34 cellular contexts compared by ENCODE assay signal in genomic region chr2:231385429-231385828, GRCh38. TPM values are rescaled to one million over a fixed set of nuclear protein-coding genes. Genes with fewer than 3 reads are reported as not detected.
"Had no signal": no experiment of that assay in that cellular context is flagged by ENCODE, and none has a peak within 500 bp of the region (broad histone marks: within the 10 kb centered on the region; RNA-seq: fewer than 3 reads in every experiment).

No MANE protein-coding gene starts in this region.

- DNase-seq: activated CD4-positive, alpha-beta T cell treated with anti-CD3 and anti-CD28 coated beads for 1 hour; activated CD4-positive, alpha-beta T cell treated with anti-CD3 and anti-CD28 coated beads for 48 hours; activated CD4-positive, alpha-beta T cell treated with anti-CD3 and anti-CD28 coated beads, Interleukin-2, amount 50 U/mL, for 4 hours; activated CD4-positive, CD25-positive, alpha-beta regulatory T cell; activated CD8-positive, alpha-beta T cell treated with anti-CD3 and anti-CD28 coated beads for 36 hours; activated effector memory CD4-positive, alpha-beta T cell treated with anti-CD3 and anti-CD28 coated beads, Interleukin-2, amount 50 U/mL, for 16 hours; activated naive CD4-positive, alpha-beta T cell; activated naive CD4-positive, alpha-beta T cell treated with anti-CD3 and anti-CD28 coated beads, Interleukin-2, amount 50 U/mL, for 16 hours; activated naive CD8-positive, alpha-beta T cell treated with anti-CD3 and anti-CD28 coated beads for 36 hours; activated T-cell treated with anti-CD3 and anti-CD28 coated beads, Interleukin-2, amount 50 U/mL, for 1 hour; activated T-cell treated with anti-CD3 and anti-CD28 coated beads, Interleukin-2, amount 50 U/mL, for 72 hours; amniotic stem cell; Kasumi-1; KG1; MM.1S; NCI-H1092; NCI-H1436 treated with DMSO at 0.1 percent for 48 hours; NCI-H1694 treated with DMSO at 0.1 percent for 48 hours; NCI-H2029; NCI-H345; NCI-H524 treated with DMSO at 0.1 percent for 48 hours; NCI-H748 treated with DMSO at 0.1 percent for 48 hours; NK-92 treated with Interleukin-12 subunit alpha and Interleukin-12 subunit beta, amount 100 ng/mL, for 24 hours; SHP77; SJCRH30; T1000; WERI-Rb-1 had no signal

- H3K4me1 Mint-ChIP-seq: activated naive CD8-positive, alpha-beta T cell treated with anti-CD3 and anti-CD28 coated beads for 36 hours; activated T-helper 17 cell treated with anti-CD3 and anti-CD28 coated beads, Interleukin-2, amount 50 U/mL, for 72 hours had no signal

- H3K27ac Mint-ChIP-seq: activated CD8-positive, alpha-beta T cell treated with anti-CD3 and anti-CD28 coated beads for 36 hours; activated naive CD8-positive, alpha-beta T cell treated with anti-CD3 and anti-CD28 coated beads for 36 hours; activated T-cell treated with anti-CD3 and anti-CD28 coated beads, Interleukin-2, amount 50 U/mL, for 72 hours; activated T-helper 17 cell treated with anti-CD3 and anti-CD28 coated beads, Interleukin-2, amount 50 U/mL, for 72 hours had no signal

- H3K36me3 Mint-ChIP-seq: activated naive CD8-positive, alpha-beta T cell treated with anti-CD3 and anti-CD28 coated beads for 36 hours had no signal

- H3K9me3 ChIP-seq: ascending aorta had no signal

- H3K27ac ChIP-seq: ascending aorta, cardiac muscle cell, SJCRH30, SK-N-MC, WERI-Rb-1 had no signal

- H3K27me3 Mint-ChIP-seq: activated CD8-positive, alpha-beta T cell treated with anti-CD3 and anti-CD28 coated beads for 36 hours; activated naive CD8-positive, alpha-beta T cell treated with anti-CD3 and anti-CD28 coated beads for 36 hours had no signal

- H3K36me3 ChIP-seq: ascending aorta, cardiac muscle cell, SJCRH30, WERI-Rb-1 had no signal

- H3K27me3 ChIP-seq: ascending aorta, cardiac muscle cell, SJCRH30 had no signal

- H3K4me3 ChIP-seq: ascending aorta, cardiac muscle cell, SJCRH30, SK-N-MC had no signal

- ATAC-seq: activated CD8-positive, alpha-beta T cell treated with anti-CD3 and anti-CD28 coated beads for 36 hours; activated T-cell treated with anti-CD3 and anti-CD28 coated beads, Interleukin-2, amount 50 U/mL, for 72 hours; activated T-helper 17 cell treated with anti-CD3 and anti-CD28 coated beads, Interleukin-2, amount 50 U/mL, for 72 hours had no signal

- H3K4me3 Mint-ChIP-seq: activated CD8-positive, alpha-beta T cell treated with anti-CD3 and anti-CD28 coated beads for 36 hours; activated naive CD8-positive, alpha-beta T cell treated with anti-CD3 and anti-CD28 coated beads for 36 hours; activated T-cell treated with anti-CD3 and anti-CD28 coated beads, Interleukin-2, amount 50 U/mL, for 72 hours; activated T-helper 17 cell treated with anti-CD3 and anti-CD28 coated beads, Interleukin-2, amount 50 U/mL, for 72 hours had no signal

RNA-seq across cellular contexts. Expression of gene B3GNT7, which starts 10.1 kb away (rescaled TPM):
- total RNA-seq: NCI-H460; T-helper 1 cell treated with Interleukin-12 subunit alpha and Interleukin-12 subunit beta and Interleukin-4 antibody, amounts not matched to agents 30 ng/mL and 1 ng/mL, for 36 hours; T-helper 2 cell treated with Interferon-gamma antibody and Interleukin-4, amounts not matched to agents 100 ng/mL and 5 ng/mL, for 36 hours had no signal
